Comparison of ENCODE assay signal across 18 cellular contexts in the genomic region with DNA sequence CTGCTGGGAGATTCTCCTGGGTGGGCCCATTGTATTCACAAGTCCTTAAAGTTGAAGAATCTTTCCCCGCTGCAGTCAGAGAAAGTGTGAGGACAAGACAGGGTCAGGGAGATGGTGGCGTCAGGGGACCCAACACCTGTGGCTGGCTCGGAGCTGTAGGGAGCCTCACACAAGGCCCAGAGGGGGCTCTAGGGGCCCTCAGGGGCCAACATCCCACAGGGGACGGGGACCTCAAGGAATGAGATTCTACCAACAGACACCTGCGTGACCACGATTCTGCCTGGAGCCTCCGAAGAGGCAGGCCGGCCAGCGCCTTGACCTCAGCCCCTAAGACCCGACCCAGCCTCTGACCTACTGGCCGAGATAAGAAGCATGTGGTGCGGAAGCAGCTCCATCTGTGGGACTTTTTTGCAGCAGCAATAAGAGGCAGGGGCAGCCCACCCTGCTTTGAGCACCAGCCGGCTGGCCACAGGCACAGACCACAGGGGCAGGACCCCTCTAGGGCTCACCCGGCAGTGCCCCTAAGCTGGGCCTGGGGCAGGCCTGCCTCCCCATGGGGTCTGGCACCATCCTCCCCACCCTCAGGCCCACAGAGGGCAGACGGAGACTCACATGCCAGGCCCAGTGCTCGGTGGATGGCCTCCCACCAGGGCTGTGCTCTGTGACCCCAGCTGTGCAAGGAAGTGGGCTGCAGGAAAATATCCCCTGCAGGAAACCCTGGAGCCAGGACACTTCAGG. TPM values are rescaled to one million over a fixed set of nuclear protein-coding genes. Genes with fewer than 3 reads are reported as not detected.
DNase-seq lines count a peak whose midpoint lies in the region; ATAC-seq, FAIRE-seq and TF ChIP-seq lines count a peak whose summit lies in the region.
"Had no signal": no experiment of that assay in that cellular context is flagged by ENCODE, and none has a peak within 500 bp of the region (broad histone marks: within the 10 kb centered on the region; RNA-seq: fewer than 3 reads in every experiment).

No MANE protein-coding gene starts in this region.

- 27% methylated on average over 16 of the region's 16 CpGs for WGBS in GM12878 (ENCODE audit: insufficient coverage, insufficient replicate concordance, low lambda C conversion rate, missing lambda C conversion rate)

- POLR2A ChIA-PET in GM12878 (lab: Charles Lee), result no interaction called here

- no peaks in the 10 kb centered on the region for H3K27me3 ChIP-seq in GM12878 (replicated peaks in 1 of 2; ENCODE audit: control insufficient read depth in 2 of 2, insufficient read depth in 2 of 2, low read length in 1 of 2)

- H3K9me3 ChIP-seq in GM12878 (replicated peaks; ENCODE audit: control insufficient read depth, insufficient read depth, low read length) (no peaks in the 10 kb centered on the region), kidney (ENCODE audit: control insufficient read depth in 1 of 2, low read length in 2 of 2) (no peaks in the 10 kb centered on the region)
- H3K9me3 ChIP-seq: Caco-2, thoracic aorta had no signal

- H3K4me3 ChIP-seq in GM12878, result no peak overlapping the region
- no peak overlapping the region for H3K4me3 ChIP-seq in kidney (ENCODE audit: low read length in 2 of 2)
- H3K4me3 ChIP-seq: thoracic aorta had no signal

- intact Hi-C loops in GM12878 (cut with micrococcal nuclease; ENCODE audit: unreplicated experiment), result no loop called here
- intact Hi-C loops in kidney (cut with DNase I), result no loop called here

- H4K20me1 ChIP-seq in GM12878 (ENCODE audit: control insufficient read depth, insufficient read depth), result no peaks in the 10 kb centered on the region

- in situ Hi-C loops in GM12878 (cut with MboI), result no loop called here

- TF ChIP-seq CTCF in GM12878 (IDR thresholded peaks at IDR 0.05 in 2 of 3, conservative IDR thresholded peaks at IDR 0.05 in 1 of 3; ENCODE audit: control insufficient read depth in 2 of 3, extremely low read depth in 1 of 3, insufficient read depth in 1 of 3, low read depth in 3 of 3, low read length in 3 of 3) (no peak), kidney (IDR thresholded peaks at IDR 0.05; ENCODE audit: borderline replicate concordance, extremely low read depth, insufficient read depth) (no peak)

- TF ChIP-seq RAD21 in GM12878 (IDR thresholded peaks at IDR 0.05; ENCODE audit: insufficient read depth, low read depth, low read length), result no peak

- SMC1A ChIA-PET in GM12878 (lab: Charles Lee; ENCODE audit: uncharacterized antibody, unreplicated experiment), result interaction anchor here (3.0 to 3.4 kb wide), 2 partner anchors 32 to 49 kb away, joined by 14 to 17 read pairs; no protein-coding TSS in a partner anchor

- no peak overlapping the region for H3K4me2 ChIP-seq in GM12878 (ENCODE audit: control insufficient read depth, insufficient read depth)

- BruUV-seq in GM12878 (replicated peaks; lab: Mats Ljungman, UMichigan), result no TSS peak

- H3K27ac ChIP-seq in GM12878 (ENCODE audit: control insufficient read depth, insufficient read depth) (no peak overlapping the region), kidney (ENCODE audit: low read depth in 2 of 2, low read length in 2 of 2) (no peak overlapping the region)
- H3K27ac ChIP-seq: thoracic aorta had no signal

- TF ChIP-seq EP300 in GM12878 (IDR thresholded peaks at IDR 0.05; ENCODE audit: borderline replicate concordance in 1 of 2, control insufficient read depth in 1 of 2, low read depth in 2 of 2, low read length in 2 of 2), result no peak

- ATAC-seq in GM12878 (no peak), HG02610 (IDR thresholded peaks at IDR 0.05; ENCODE audit: unreplicated experiment) (no peak)
- no peak for ATAC-seq in stimulated activated naive CD8-positive, alpha-beta T cell treated with anti-CD3 and anti-CD28 coated beads, Interleukin-15, Interleukin-2, amounts not matched to agents 100 U/mL and 50 U/mL, for 24 hours

- peak; percentile 20 for DNase-seq in GM12892 (ENCODE audit: insufficient read length)
- no peak for DNase-seq in GM12878 (ENCODE audit: low read depth, low spot score)
- DNase-seq in kidney, result peak; percentile 54
- DNase-seq in stimulated activated naive CD8-positive, alpha-beta T cell treated with anti-CD3 and anti-CD28 coated beads, Interleukin-15, Interleukin-2, amounts not matched to agents 100 U/mL and 50 U/mL, for 24 hours, result peak; percentile 2
- no peak for DNase-seq in Ammon's horn (ENCODE audit: low spot score)
- DNase-seq in NCI-H128 (lab: John Stamatoyannopoulos, UW; ENCODE audit: unreplicated experiment), result no peak
- DNase-seq: activated naive CD8-positive, alpha-beta T cell treated with anti-CD3 and anti-CD28 coated beads for 36 hours; AML-193; HCEC 1CT; NCI-H1436 treated with DMSO at 0.1 percent for 48 hours; NCI-H2171; NCI-H69; stimulated activated CD8-positive, alpha-beta memory T cell treated with anti-CD3 and anti-CD28 coated beads, Interleukin-4, amount 100 ng/mL, for 48 hours had no signal

- RAD21 ChIA-PET in GM12878 (lab: Charles Lee; ENCODE audit: unreplicated experiment), result interaction anchor here (1.6 to 2.7 kb wide), 4 partner anchors 31 to 137 kb away, joined by 4 to 22 read pairs (median 12); no protein-coding TSS in a partner anchor

- CTCF ChIA-PET in GM12878 (lab: Yijun Ruan, JAX), result interaction anchor here (2.9 to 4.4 kb wide), 2 partner anchors 31 to 50 kb away, joined by 43 to 60 read pairs; no protein-coding TSS in a partner anchor

- no peaks in the 10 kb centered on the region for H3K4me1 ChIP-seq in GM12878 (ENCODE audit: control insufficient read depth, insufficient read depth, low read length)
- H3K4me1 ChIP-seq in kidney (ENCODE audit: control insufficient read depth in 1 of 2, insufficient read depth in 1 of 2, low read depth in 1 of 2, low read length in 2 of 2), result no peaks in the 10 kb centered on the region

- H3K36me3 ChIP-seq in GM12878 (ENCODE audit: control insufficient read depth in 2 of 2, insufficient read depth in 2 of 2, low read length in 1 of 2), result no peaks in the 10 kb centered on the region
- no peaks in the 10 kb centered on the region for H3K36me3 ChIP-seq in kidney (ENCODE audit: control insufficient read depth in 1 of 2, insufficient read depth in 2 of 2, low read length in 2 of 2)
- H3K36me3 ChIP-seq: thoracic aorta had no signal

- FAIRE-seq in GM12892 (lab: Jason Lieb, UNC), result no peak
- no peak for FAIRE-seq in GM12878 (lab: Jason Lieb, UNC)
- FAIRE-seq in kidney (lab: Jason Lieb, UNC), result no peak
- FAIRE-seq: HepG2, islet of Langerhans had no signal

- H3K9ac ChIP-seq in GM12878 (ENCODE audit: control insufficient read depth, insufficient read depth, low read length) (no peak overlapping the region), kidney (ENCODE audit: low read length in 2 of 2) (no peak overlapping the region)

- H3K79me2 ChIP-seq in GM12878 (ENCODE audit: control insufficient read depth, insufficient read depth, low read length), result no peaks in the 10 kb centered on the region

- TF ChIP-seq POLR2A in GM12892 (IDR thresholded peaks at IDR 0.05; ENCODE audit: low read depth, low read length), result no peak
- TF ChIP-seq POLR2A in GM12878 (IDR thresholded peaks at IDR 0.05; ENCODE audit: low read depth, low read length), result no peak

- H2AFZ ChIP-seq in GM12878 (ENCODE audit: control insufficient read depth, low read depth, low read length), result no peak overlapping the region

TF ChIP-seq in GM12878, 131 proteins besides CTCF, POLR2A, EP300 and RAD21 (continues in another document):
- TF ChIP-seq, protein P1, sequence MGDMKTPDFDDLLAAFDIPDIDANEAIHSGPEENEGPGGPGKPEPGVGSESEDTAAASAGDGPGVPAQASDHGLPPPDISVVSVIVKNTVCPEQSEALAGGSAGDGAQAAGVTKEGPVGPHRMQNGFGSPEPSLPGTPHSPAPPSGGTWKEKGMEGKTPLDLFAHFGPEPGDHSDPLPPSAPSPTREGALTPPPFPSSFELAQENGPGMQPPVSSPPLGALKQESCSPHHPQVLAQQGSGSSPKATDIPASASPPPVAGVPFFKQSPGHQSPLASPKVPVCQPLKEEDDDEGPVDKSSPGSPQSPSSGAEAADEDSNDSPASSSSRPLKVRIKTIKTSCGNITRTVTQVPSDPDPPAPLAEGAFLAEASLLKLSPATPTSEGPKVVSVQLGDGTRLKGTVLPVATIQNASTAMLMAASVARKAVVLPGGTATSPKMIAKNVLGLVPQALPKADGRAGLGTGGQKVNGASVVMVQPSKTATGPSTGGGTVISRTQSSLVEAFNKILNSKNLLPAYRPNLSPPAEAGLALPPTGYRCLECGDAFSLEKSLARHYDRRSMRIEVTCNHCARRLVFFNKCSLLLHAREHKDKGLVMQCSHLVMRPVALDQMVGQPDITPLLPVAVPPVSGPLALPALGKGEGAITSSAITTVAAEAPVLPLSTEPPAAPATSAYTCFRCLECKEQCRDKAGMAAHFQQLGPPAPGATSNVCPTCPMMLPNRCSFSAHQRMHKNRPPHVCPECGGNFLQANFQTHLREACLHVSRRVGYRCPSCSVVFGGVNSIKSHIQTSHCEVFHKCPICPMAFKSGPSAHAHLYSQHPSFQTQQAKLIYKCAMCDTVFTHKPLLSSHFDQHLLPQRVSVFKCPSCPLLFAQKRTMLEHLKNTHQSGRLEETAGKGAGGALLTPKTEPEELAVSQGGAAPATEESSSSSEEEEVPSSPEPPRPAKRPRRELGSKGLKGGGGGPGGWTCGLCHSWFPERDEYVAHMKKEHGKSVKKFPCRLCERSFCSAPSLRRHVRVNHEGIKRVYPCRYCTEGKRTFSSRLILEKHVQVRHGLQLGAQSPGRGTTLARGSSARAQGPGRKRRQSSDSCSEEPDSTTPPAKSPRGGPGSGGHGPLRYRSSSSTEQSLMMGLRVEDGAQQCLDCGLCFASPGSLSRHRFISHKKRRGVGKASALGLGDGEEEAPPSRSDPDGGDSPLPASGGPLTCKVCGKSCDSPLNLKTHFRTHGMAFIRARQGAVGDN (IDR thresholded peaks at IDR 0.05), result no peak

RNA-seq across cellular contexts. Expression of a gene that starts 13.2 kb away (rescaled TPM):
- polyA plus RNA-seq in GM12892 (2012; ENCODE audit: missing spikeins), result 0.11 TPM
- total RNA-seq in GM12878 (2013; cell fraction: nucleolus; rRNA removed), result not detected in 2 replicates
- total RNA-seq in GM12878 (2014; rRNA removed) (3.1 and 4.7 TPM in 2 replicates), GM12878 (2014; rRNA removed; fragmentation: Illumina TruSeq; extraction: Trizol) (1.8 TPM in 2 replicates), GM12878 (2021) (2.6 and 2.9 TPM in 2 replicates), kidney (3.6 TPM)
- polyA plus RNA-seq in GM12878 (2011; ENCODE audit: low read depth), result 0.73 TPM
- polyA plus RNA-seq in GM12878 (2011; rRNA removed) (0.10 TPM in 2 replicates), GM12878 (2014; fragmentation: Illumina TruSeq; extraction: Trizol) (1.5 and 1.9 TPM in 2 replicates), GM12878 (2014; fragmentation: Nextera tagmentation; extraction: Ambion mirVana) (under 1 TPM; 0.29 to 0.45 TPM), GM12878 (2014; rRNA removed) (3.8 and 4.8 TPM in 2 replicates), GM12878 (2016; fragmentation: Nextera tagmentation; extraction: Ambion mirVana) (under 1 TPM; 0.82 to 0.84 TPM), kidney (ENCODE audit: insufficient read depth, low read depth, low replicate concordance) (2.8 TPM)
- 0.17 and 0.30 TPM in 2 replicates for polyA plus RNA-seq in GM12878 (2011; cell fraction: cytosol; rRNA removed)
- 0.37 and 0.52 TPM in 2 replicates for polyA plus RNA-seq in GM12878 (2011; cell fraction: nucleus; rRNA removed)
- polyA plus RNA-seq in GM12878 (2012), result 1.8 and 2.1 TPM in 2 replicates
- 0.21 and 1.3 TPM in 2 replicates for polyA minus RNA-seq in GM12878 (2011; rRNA and poly(A)+ RNA removed)
- not detected in 2 replicates for polyA minus RNA-seq in GM12878 (2011; cell fraction: cytosol; rRNA and poly(A)+ RNA removed)
- polyA minus RNA-seq in GM12878 (2011; cell fraction: nucleus; rRNA and poly(A)+ RNA removed), result not detected in 2 replicates
- total RNA-seq: thoracic aorta had no signal

Comparison
In these comparisons a context has a peak if more than half of its experiments do, and no peak if none do; other contexts are left out.
1. DNase-seq: peak in GM12892 (single experiment), kidney (single experiment) and stimulated activated naive CD8-positive, alpha-beta T cell treated with anti-CD3 and anti-CD28 coated beads, Interleukin-15, Interleukin-2, amounts not matched to agents 100 U/mL and 50 U/mL, for 24 hours (single experiment); none in GM12878 (single experiment), Ammon's horn (single experiment) and NCI-H128 (single experiment).